11 cellular contexts compared by ENCODE assay signal in genomic region chr19:57709616-57710015, GRCh38. TPM values are rescaled to one million over a fixed set of nuclear protein-coding genes. Genes with fewer than 3 reads are reported as not detected.
DNase-seq lines count a peak whose midpoint lies in the region; ATAC-seq and TF ChIP-seq lines count a peak whose summit lies in the region.
"Had no signal": no experiment of that assay in that cellular context is flagged by ENCODE, and none has a peak within 500 bp of the region (broad histone marks: within the 10 kb centered on the region; RNA-seq: fewer than 3 reads in every experiment).

No MANE protein-coding gene starts in this region.

- H3K9me3 Mint-ChIP-seq in activated naive CD8-positive, alpha-beta T cell (ENCODE audit: low read depth) = peaks cover 41% of the 10 kb centered on the region
- peaks cover 46% of the 10 kb centered on the region for H3K9me3 Mint-ChIP-seq in activated naive CD8-positive, alpha-beta T cell treated with anti-CD3 and anti-CD28 coated beads, Interleukin-2, amount 50 U/mL, for 24 hours
- H3K9me3 Mint-ChIP-seq in chondrocyte (ENCODE audit: low read depth) (peaks cover 21% of the 10 kb centered on the region), mesothelial cell of epicardium (peaks cover 28% of the 10 kb centered on the region)

- DNase-seq in activated naive CD8-positive, alpha-beta T cell treated with anti-CD3 and anti-CD28 coated beads, Interleukin-2, amount 50 U/mL, for 24 hours = no peak
- DNase-seq in chondrocyte (ENCODE audit: low spot score) = no peak
- no peak for DNase-seq in mesothelial cell of epicardium (ENCODE audit: low spot score in 2 of 2, unreplicated experiment in 2 of 2)
- no peak for DNase-seq in HUDEP-2 (lab: John Stamatoyannopoulos, UW; ENCODE audit: unreplicated experiment in 76 of 76)
- no peak for DNase-seq in SJCRH30
- no peak for DNase-seq in HuH-7 (ENCODE audit: low spot score)
- DNase-seq: EL had no signal

- H3K27me3 Mint-ChIP-seq in activated naive CD8-positive, alpha-beta T cell = no peaks in the 10 kb centered on the region
- H3K27me3 Mint-ChIP-seq in activated naive CD8-positive, alpha-beta T cell treated with anti-CD3 and anti-CD28 coated beads, Interleukin-2, amount 50 U/mL, for 24 hours = peaks cover 6% of the 10 kb centered on the region
- no peaks in the 10 kb centered on the region for H3K27me3 Mint-ChIP-seq in chondrocyte (ENCODE audit: low read depth)
- no peaks in the 10 kb centered on the region for H3K27me3 Mint-ChIP-seq in mesothelial cell of epicardium (ENCODE audit: low read depth)

- peak overlapping the region; percentile 41 to 81 (median 68) for H3K4me3 ChIP-seq in subcutaneous abdominal adipose tissue (ENCODE audit: low read depth in 1 of 5, low read length in 5 of 5)
- no peak overlapping the region for H3K4me3 ChIP-seq in SJCRH30

- no peak overlapping the region for H3K9ac ChIP-seq in subcutaneous abdominal adipose tissue (ENCODE audit: low read length in 5 of 5)

- no peak overlapping the region for H3K27ac ChIP-seq in subcutaneous abdominal adipose tissue (ENCODE audit: low read depth, low read length)
- H3K27ac ChIP-seq in SJCRH30 = no peak overlapping the region

- no peak overlapping the region for H3K27ac Mint-ChIP-seq in activated naive CD8-positive, alpha-beta T cell
- no peak overlapping the region for H3K27ac Mint-ChIP-seq in activated naive CD8-positive, alpha-beta T cell treated with anti-CD3 and anti-CD28 coated beads, Interleukin-2, amount 50 U/mL, for 24 hours
- H3K27ac Mint-ChIP-seq in chondrocyte (ENCODE audit: unreplicated experiment) = peak overlapping the region; percentile 93
- peak overlapping the region; percentile 98 for H3K27ac Mint-ChIP-seq in mesothelial cell of epicardium

- ATAC-seq in activated naive CD8-positive, alpha-beta T cell treated with anti-CD3 and anti-CD28 coated beads, Interleukin-2, amount 50 U/mL, for 24 hours = no peak

- H3K4me1 Mint-ChIP-seq in activated naive CD8-positive, alpha-beta T cell (ENCODE audit: low read depth) = peaks cover 16% of the 10 kb centered on the region
- peaks cover 26% of the 10 kb centered on the region for H3K4me1 Mint-ChIP-seq in activated naive CD8-positive, alpha-beta T cell treated with anti-CD3 and anti-CD28 coated beads, Interleukin-2, amount 50 U/mL, for 24 hours
- H3K4me1 Mint-ChIP-seq in chondrocyte (ENCODE audit: low read depth) (peaks cover 40% of the 10 kb centered on the region), mesothelial cell of epicardium (peaks cover 21% of the 10 kb centered on the region)

- TF ChIP-seq CTCF in chondrocyte (IDR thresholded peaks at IDR 0.05) (no peak), mesothelial cell of epicardium (IDR thresholded peaks at IDR 0.05; ENCODE audit: unreplicated experiment) (no peak)

- peaks cover 51% of the 10 kb centered on the region for H3K36me3 Mint-ChIP-seq in activated naive CD8-positive, alpha-beta T cell
- H3K36me3 Mint-ChIP-seq in activated naive CD8-positive, alpha-beta T cell treated with anti-CD3 and anti-CD28 coated beads, Interleukin-2, amount 50 U/mL, for 24 hours (ENCODE audit: low read depth) = peaks cover 68% of the 10 kb centered on the region
- H3K36me3 Mint-ChIP-seq in chondrocyte (ENCODE audit: low read depth) = peaks cover 24% of the 10 kb centered on the region
- peaks cover 45% of the 10 kb centered on the region for H3K36me3 Mint-ChIP-seq in mesothelial cell of epicardium

- H3K36me3 ChIP-seq in subcutaneous abdominal adipose tissue (ENCODE audit: control insufficient read depth in 5 of 5, insufficient read depth in 5 of 5, low read length in 5 of 5) (peaks cover 2 to 11% (median 5%) of the 10 kb centered on the region in 5 donors), SJCRH30 (peaks cover 9% of the 10 kb centered on the region)

- H3K4me1 ChIP-seq in subcutaneous abdominal adipose tissue (ENCODE audit: control insufficient read depth in 5 of 5, insufficient read depth in 5 of 5, low read length in 5 of 5) (peaks cover 0 to 18% (median 11%) of the 10 kb centered on the region in 5 donors), SJCRH30 (no peaks in the 10 kb centered on the region)

- peak overlapping the region; percentile 83 for H3K4me3 Mint-ChIP-seq in activated naive CD8-positive, alpha-beta T cell
- no peak overlapping the region for H3K4me3 Mint-ChIP-seq in activated naive CD8-positive, alpha-beta T cell treated with anti-CD3 and anti-CD28 coated beads, Interleukin-2, amount 50 U/mL, for 24 hours
- H3K4me3 Mint-ChIP-seq in chondrocyte (ENCODE audit: unreplicated experiment) (peak overlapping the region; percentile 87), mesothelial cell of epicardium (peak overlapping the region; percentile 92)

- H3K27me3 ChIP-seq in subcutaneous abdominal adipose tissue (ENCODE audit: control insufficient read depth in 5 of 5, insufficient read depth in 4 of 5, low read length in 5 of 5) = no peaks in the 10 kb centered on the region
- H3K27me3 ChIP-seq in SJCRH30 = no peaks in the 10 kb centered on the region

- H3K9me3 ChIP-seq in subcutaneous abdominal adipose tissue (ENCODE audit: control insufficient read depth in 5 of 5, low read length in 5 of 5) (peaks cover 18 to 78% (median 58%) of the 10 kb centered on the region in 5 donors), SJCRH30 (replicated peaks) (no peaks in the 10 kb centered on the region)

RNA-seq across cellular contexts. Expression of gene ZNF154, which starts 0.6 kb away (rescaled TPM):
- total RNA-seq in chondrocyte (15.7 to 16.3 TPM (median 15.7 TPM) in 3 replicates), mesothelial cell of epicardium (42.4 to 43.0 TPM (median 42.7 TPM) in 3 replicates)
- 0.04 TPM in 1 of 2 replicates, not detected in the other for total RNA-seq in SJCRH30 (2014; rRNA removed; shearing (Covaris generic))
- total RNA-seq: NCI-H460 had no signal

RNA-seq across cellular contexts. Expression of gene ZNF671, which starts 17.8 kb away (rescaled TPM):
- total RNA-seq in chondrocyte (6.3 to 7.2 TPM (median 7.0 TPM) in 3 replicates), mesothelial cell of epicardium (8.5 to 9.3 TPM (median 9.3 TPM) in 3 replicates)
- 3.5 and 4.4 TPM in 2 replicates for total RNA-seq in SJCRH30 (2014; rRNA removed; shearing (Covaris generic))
- total RNA-seq: NCI-H460 had no signal

RNA-seq across cellular contexts. Expression of gene ZNF551, which starts 27.8 kb away (rescaled TPM):
- total RNA-seq in chondrocyte (4.0 to 5.8 TPM (median 5.5 TPM) in 3 replicates), mesothelial cell of epicardium (14.5 to 19.0 TPM (median 14.6 TPM) in 3 replicates)
- 23.5 and 23.6 TPM in 2 replicates for total RNA-seq in SJCRH30 (2014; rRNA removed; shearing (Covaris generic))

RNA-seq across cellular contexts. Expression of gene ZNF776, which starts 37.0 kb away (rescaled TPM):
- 13.2 to 18.9 TPM (median 14.7 TPM) in 3 replicates for total RNA-seq in chondrocyte
- 29.1 to 30.4 TPM (median 29.7 TPM) in 3 replicates for total RNA-seq in mesothelial cell of epicardium
- 19.3 and 24.4 TPM in 2 replicates for total RNA-seq in SJCRH30 (2014; rRNA removed; shearing (Covaris generic))

RNA-seq across cellular contexts. Expression of gene ZSCAN4, which starts 40.9 kb away (rescaled TPM):
- not detected in 3 replicates for total RNA-seq in chondrocyte
- not detected in 3 replicates for total RNA-seq in mesothelial cell of epicardium
- not detected in 2 replicates for total RNA-seq in SJCRH30 (2014; rRNA removed; shearing (Covaris generic))
- total RNA-seq: NCI-H460, subcutaneous adipose tissue had no signal

Comparison
In these comparisons a context has a peak if more than half of its experiments do, and no peak if none do; other contexts are left out.
1. H3K27ac Mint-ChIP-seq: peak in chondrocyte (single experiment) and mesothelial cell of epicardium (single experiment); none in activated naive CD8-positive, alpha-beta T cell (single experiment) and activated naive CD8-positive, alpha-beta T cell treated with anti-CD3 and anti-CD28 coated beads, Interleukin-2, amount 50 U/mL, for 24 hours (single experiment).
2. RNA of gene ZNF154, which starts 0.6 kb away (total RNA-seq): 42.4 to 43.0 TPM in mesothelial cell of epicardium and 15.7 to 16.3 TPM in chondrocyte; 0.04 TPM in SJCRH30; every median in the first group is over 10 times any median in the second.